18 cellular contexts compared by ENCODE assay signal in genomic region chr7:78879206-78879605, GRCh38.
DNase-seq lines count a peak whose midpoint lies in the region; ATAC-seq and TF ChIP-seq lines count a peak whose summit lies in the region.
"Had no signal": no experiment of that assay in that cellular context is flagged by ENCODE, and none has a peak within 500 bp of the region (broad histone marks: within the 10 kb centered on the region; RNA-seq: fewer than 3 reads in every experiment).

No MANE protein-coding gene starts in this region.

- H3K27me3 Mint-ChIP-seq in H9 (ENCODE audit: low read depth) (no peaks in the 10 kb centered on the region), WTC11 (ENCODE audit: low read depth) (no peaks in the 10 kb centered on the region)
- no peaks in the 10 kb centered on the region for H3K27me3 Mint-ChIP-seq in activated T-cell treated with anti-CD3 and anti-CD28 coated beads, Interleukin-2, amount 50 U/mL, for 72 hours (ENCODE audit: low read depth)
- H3K27me3 Mint-ChIP-seq: CD4-positive, alpha-beta memory T cell had no signal

- H4K8ac ChIP-seq in H9 (replicated peaks; ENCODE audit: insufficient read length, low read depth, low read length) = no peak overlapping the region

- no peak overlapping the region for H2BK5ac ChIP-seq in H9 (ENCODE audit: insufficient read length, low read length)

- no CpG with 5 or more reads among the region's 1 CpG for WGBS in H9 (ENCODE audit: extremely low coverage, insufficient read length, low lambda C conversion rate)

- no peak overlapping the region for H3K27ac ChIP-seq in 22Rv1
- no peak overlapping the region for H3K27ac ChIP-seq in H9 (ENCODE audit: insufficient read length, low read depth, low read length)
- H3K27ac ChIP-seq: A549, GM23248 had no signal

- H3K4me3 Mint-ChIP-seq in H9 (no peak overlapping the region), WTC11 (no peak overlapping the region)
- no peak overlapping the region for H3K4me3 Mint-ChIP-seq in activated T-cell treated with anti-CD3 and anti-CD28 coated beads, Interleukin-2, amount 50 U/mL, for 72 hours
- H3K4me3 Mint-ChIP-seq: CD4-positive, alpha-beta memory T cell had no signal

- no peaks in the 10 kb centered on the region for H4K20me1 ChIP-seq in H9 (ENCODE audit: control insufficient read depth, insufficient read depth, insufficient read length)

- peaks cover 0 to 12% (median 5%) of the 10 kb centered on the region in 3 experiments; a peak in 4 of 7 replicates for H3K36me3 Mint-ChIP-seq in H9 (ENCODE audit: insufficient read depth in 1 of 3, low read depth in 3 of 3)
- H3K36me3 Mint-ChIP-seq in WTC11 = no peaks in the 10 kb centered on the region
- peaks cover 0 to 1% of the 10 kb centered on the region in 2 donors for H3K36me3 Mint-ChIP-seq in activated T-cell treated with anti-CD3 and anti-CD28 coated beads, Interleukin-2, amount 50 U/mL, for 72 hours (ENCODE audit: insufficient read depth in 2 of 2)
- H3K36me3 Mint-ChIP-seq: CD4-positive, alpha-beta memory T cell had no signal

- no peaks in the 10 kb centered on the region for H3K4me1 ChIP-seq in H9 (ENCODE audit: insufficient read depth, low read length)
- H3K4me1 ChIP-seq: A549 had no signal

- H3K23ac ChIP-seq in H9 (ENCODE audit: insufficient read length, low read depth, low read length) = no peak overlapping the region

- no peak overlapping the region for H3K14ac ChIP-seq in H9 (ENCODE audit: insufficient read depth, low read length)

- no peak overlapping the region for H2BK120ac ChIP-seq in H9 (ENCODE audit: low read depth, low read length, poor library complexity, severe bottlenecking)

- H3K9ac ChIP-seq in H9 (ENCODE audit: extremely low read depth, insufficient read length, low read length) = no peak overlapping the region
- H3K9ac ChIP-seq: GM23248 had no signal

- H3K23me2 ChIP-seq in H9 (ENCODE audit: insufficient read length, low read depth, low read length, poor library complexity, severe bottlenecking) = no peaks in the 10 kb centered on the region

- peak; percentile 59; the same call in 1 of the 2 replicates for ATAC-seq in WTC11
- no peak for ATAC-seq in activated T-cell treated with anti-CD3 and anti-CD28 coated beads, Interleukin-2, amount 50 U/mL, for 72 hours (replicated peaks in 1 of 2)
- ATAC-seq: A549, GM12878 had no signal

- 0 out of 2 replicates have a peak, but pooled peaks have one; percentile 1 for TF ChIP-seq CTCF in 22Rv1 (IDR thresholded peaks at IDR 0.05)
- TF ChIP-seq CTCF in H9 (conservative IDR thresholded peaks at IDR 0.05) = peak; percentile 27; the same call in 2 of the 3 replicates
- TF ChIP-seq CTCF in WTC11 (IDR thresholded peaks at IDR 0.05) = no peak

- no peak overlapping the region for H3T11ph ChIP-seq in H9 (ENCODE audit: low read length)

- H2BK12ac ChIP-seq in H9 (ENCODE audit: insufficient read length, low read depth, low read length) = no peak overlapping the region

- H3K4ac ChIP-seq in H9 (ENCODE audit: low read depth, low read length) = no peak overlapping the region

- POLR2A ChIA-PET in WTC11 (lab: Charles Lee) = interaction anchor here (0.7 kb wide), 1 partner anchor 48 kb away, joined by 3 read pairs; no protein-coding TSS in a partner anchor

- no peaks in the 10 kb centered on the region for H3K27me3 ChIP-seq in H9 (ENCODE audit: insufficient read depth, low read length)

- no peak for TF ChIP-seq POLR2A in erythroblast (IDR thresholded peaks at IDR 0.05; ENCODE audit: low read length)

- no peak overlapping the region for H3K4me2 ChIP-seq in H9 (ENCODE audit: insufficient read depth, insufficient read length, low read length)
- H3K4me2 ChIP-seq: A549 had no signal

- no peak overlapping the region for H3K56ac ChIP-seq in H9 (ENCODE audit: insufficient read length, low read depth, low read length)

- no peak overlapping the region for H3K18ac ChIP-seq in H9 (ENCODE audit: insufficient read length, low read depth, low read length)

- H2AK5ac ChIP-seq in H9 (ENCODE audit: insufficient read length, low read length) = no peak overlapping the region

- no peak overlapping the region for H4K91ac ChIP-seq in H9 (ENCODE audit: insufficient read length, low read depth, low read length)

- no peaks in the 10 kb centered on the region; a peak in 1 of 4 replicates for H3K4me1 Mint-ChIP-seq in H9
- H3K4me1 Mint-ChIP-seq in WTC11 = no peaks in the 10 kb centered on the region
- H3K4me1 Mint-ChIP-seq in activated T-cell treated with anti-CD3 and anti-CD28 coated beads, Interleukin-2, amount 50 U/mL, for 72 hours (ENCODE audit: low read depth) = no peaks in the 10 kb centered on the region
- H3K4me1 Mint-ChIP-seq: CD4-positive, alpha-beta memory T cell had no signal

- H3K79me2 ChIP-seq in H9 (ENCODE audit: insufficient read depth, low read length) = no peaks in the 10 kb centered on the region

- H3K27ac Mint-ChIP-seq in H9 (no peak overlapping the region), WTC11 (no peak overlapping the region)
- H3K27ac Mint-ChIP-seq in activated T-cell treated with anti-CD3 and anti-CD28 coated beads, Interleukin-2, amount 50 U/mL, for 72 hours = no peak overlapping the region
- H3K27ac Mint-ChIP-seq: CD4-positive, alpha-beta memory T cell had no signal

- H4K5ac ChIP-seq in H9 (ENCODE audit: insufficient read length, low read depth, low read length) = no peak overlapping the region

- no peak overlapping the region for H2AFZ ChIP-seq in H9 (ENCODE audit: low read length)
- H2AFZ ChIP-seq: GM23248 had no signal

- DNase-seq in H9 (no peak), WTC11 (ENCODE audit: low spot score) (no peak), erythroblast (lab: John Stamatoyannopoulos, UW) (no peak)
- no peak for DNase-seq in activated T-cell treated with anti-CD3 and anti-CD28 coated beads, Interleukin-2, amount 50 U/mL, for 72 hours
- no peak for DNase-seq in stimulated activated CD4-positive, alpha-beta T cell treated with anti-CD3 and anti-CD28 coated beads, Interleukin-1b, Interleukin-23, amount 100 ng/mL, for 48 hours
- DNase-seq: 8988T; ACHN; C1 segment of cervical spinal cord; Calu3; CD4-positive, alpha-beta memory T cell; COR-L47; DMS153; DND-41; GM23248; HCEC 1CT had no signal

- no peak overlapping the region for H2BK20ac ChIP-seq in H9 (ENCODE audit: low read depth, low read length, poor library complexity, severe bottlenecking)

- H3K9me3 Mint-ChIP-seq in H9 = peaks cover 13 to 24% of the 10 kb centered on the region in 2 experiments; a peak in 4 of 5 replicates
- peaks cover 23% of the 10 kb centered on the region for H3K9me3 Mint-ChIP-seq in WTC11
- H3K9me3 Mint-ChIP-seq in activated T-cell treated with anti-CD3 and anti-CD28 coated beads, Interleukin-2, amount 50 U/mL, for 72 hours = peaks cover 1 to 16% of the 10 kb centered on the region in 2 donors

- CTCF ChIA-PET in WTC11 (lab: Charles Lee) = interaction anchor here (0.6 kb wide), 1 partner anchor 627 kb away, joined by 3 read pairs; no protein-coding TSS in a partner anchor

- no peaks in the 10 kb centered on the region for H3K79me1 ChIP-seq in H9 (ENCODE audit: insufficient read depth, low read depth, low read length, poor library complexity, severe bottlenecking)

- H3K9me3 ChIP-seq in H9 (ENCODE audit: control insufficient read depth, low read depth, low read length) = no peaks in the 10 kb centered on the region
- H3K9me3 ChIP-seq: A549 had no signal

- H2BK15ac ChIP-seq in H9 (ENCODE audit: low read depth, low read length) = no peak overlapping the region

TF ChIP-seq in WTC11, 78 proteins besides CTCF, POLR2A, EP300 and RAD21 (continues in another document):
- TF ChIP-seq NFATC4 (CRISPR knock-in tag; IDR thresholded peaks at IDR 0.05) = no peak
- no peak for TF ChIP-seq GTF2I (CRISPR knock-in tag; conservative IDR thresholded peaks at IDR 0.05)
- no peak for TF ChIP-seq HMGA2 (CRISPR knock-in tag; IDR thresholded peaks at IDR 0.05)
- no peak for TF ChIP-seq E2F4 (CRISPR knock-in tag; IDR thresholded peaks at IDR 0.05; ENCODE audit: borderline replicate concordance, low read depth)
- TF ChIP-seq ETV6 (CRISPR knock-in tag; IDR thresholded peaks at IDR 0.05) = no peak
- no peak for TF ChIP-seq ZNF671 (CRISPR knock-in tag; IDR thresholded peaks at IDR 0.05)
- no peak for TF ChIP-seq ZNF219 (CRISPR knock-in tag; IDR thresholded peaks at IDR 0.05; ENCODE audit: borderline replicate concordance)
- no peak for TF ChIP-seq ZNF416 (CRISPR knock-in tag; IDR thresholded peaks at IDR 0.05)
